Comparison of ENCODE assay signal across 28 cellular contexts in the genomic region with DNA sequence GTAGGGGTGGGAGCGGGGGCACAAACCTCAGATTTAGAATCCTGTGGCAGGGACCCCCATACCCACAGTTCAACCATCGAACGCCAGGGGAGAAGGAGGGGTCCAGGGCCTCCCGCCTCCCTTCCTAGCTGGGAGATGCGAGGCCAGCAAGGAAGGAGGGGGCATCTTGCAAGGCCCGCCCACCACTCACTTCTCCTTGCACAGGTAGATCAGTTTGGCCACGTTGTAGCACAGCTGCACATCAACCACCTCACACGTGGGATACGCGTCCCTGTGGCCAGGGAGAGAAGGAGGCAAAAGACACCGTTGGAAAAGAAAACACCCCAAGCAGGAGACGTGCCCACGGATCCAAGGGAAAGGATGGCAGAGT. TPM values are rescaled to one million over a fixed set of nuclear protein-coding genes. Genes with fewer than 3 reads are reported as not detected.
"Had no signal": no experiment of that assay in that cellular context is flagged by ENCODE, and none has a peak within 500 bp of the region (broad histone marks: within the 10 kb centered on the region; RNA-seq: fewer than 3 reads in every experiment).

No MANE protein-coding gene starts in this region.

- H3K27ac ChIP-seq: brain microvascular endothelial cell, pancreas, psoas muscle had no signal

- H3K27me3 Mint-ChIP-seq: activated CD4-positive, alpha-beta memory T cell treated with anti-CD3 and anti-CD28 coated beads for 36 hours; activated CD8-positive, alpha-beta memory T cell treated with anti-CD3 and anti-CD28 coated beads, Interleukin-2, amount 10 ng/mL, durations not matched to agents 7 days and 5 days; naive thymus-derived CD8-positive, alpha-beta T cell; stimulated activated naive CD8-positive, alpha-beta T cell treated with anti-CD3 and anti-CD28 coated beads, Interleukin-15, amount 100 ng/mL, for 72 hours; type B pancreatic cell had no signal

- H3K27me3 ChIP-seq: brain microvascular endothelial cell, hepatocyte, left lung, pancreas had no signal

- H3K9me3 ChIP-seq: left lung, pancreas, psoas muscle had no signal

- H3K9me3 Mint-ChIP-seq: activated CD4-positive, alpha-beta memory T cell treated with anti-CD3 and anti-CD28 coated beads for 36 hours; activated naive CD4-positive, alpha-beta T cell treated with anti-CD3 and anti-CD28 coated beads, Interleukin-2, amount 50 U/mL, for 72 hours; activated T-helper 1 cell treated with anti-CD3 and anti-CD28 coated beads, Interleukin-12 subunit alpha, Interleukin-12 subunit beta, Interleukin-2, Interleukin-4 antibody, amounts not matched to agents 30 ng/mL and 10 ng/mL and 1 ng/mL, durations not matched to agents 14 hours and 24 hours and 36 hours; immature natural killer cell; naive thymus-derived CD8-positive, alpha-beta T cell; stimulated activated naive CD8-positive, alpha-beta T cell treated with anti-CD3 and anti-CD28 coated beads, Interleukin-15, amount 100 ng/mL, for 72 hours; type B pancreatic cell had no signal

- H3K27ac Mint-ChIP-seq: activated CD4-positive, alpha-beta memory T cell treated with anti-CD3 and anti-CD28 coated beads for 36 hours; activated CD8-positive, alpha-beta memory T cell treated with anti-CD3 and anti-CD28 coated beads, Interleukin-2, amount 10 ng/mL, durations not matched to agents 7 days and 5 days; activated T-helper 1 cell treated with anti-CD3 and anti-CD28 coated beads, Interleukin-12 subunit alpha, Interleukin-12 subunit beta, Interleukin-2, Interleukin-4 antibody, amounts not matched to agents 30 ng/mL and 10 ng/mL and 1 ng/mL, durations not matched to agents 14 hours and 24 hours and 36 hours; immature natural killer cell; type B pancreatic cell had no signal

- H3K4me3 ChIP-seq: hepatocyte, left lung, pancreas, psoas muscle had no signal

- H3K4me1 ChIP-seq: psoas muscle had no signal

- H3K4me3 Mint-ChIP-seq: activated CD4-positive, alpha-beta memory T cell treated with anti-CD3 and anti-CD28 coated beads for 36 hours; activated CD8-positive, alpha-beta memory T cell treated with anti-CD3 and anti-CD28 coated beads, Interleukin-2, amount 10 ng/mL, durations not matched to agents 7 days and 5 days; activated T-helper 1 cell treated with anti-CD3 and anti-CD28 coated beads, Interleukin-12 subunit alpha, Interleukin-12 subunit beta, Interleukin-2, Interleukin-4 antibody, amounts not matched to agents 30 ng/mL and 10 ng/mL and 1 ng/mL, durations not matched to agents 14 hours and 24 hours and 36 hours; immature natural killer cell; naive thymus-derived CD8-positive, alpha-beta T cell; stimulated activated naive CD8-positive, alpha-beta T cell treated with anti-CD3 and anti-CD28 coated beads, Interleukin-15, amount 100 ng/mL, for 72 hours; type B pancreatic cell had no signal

- ATAC-seq: activated CD8-positive, alpha-beta memory T cell treated with anti-CD3 and anti-CD28 coated beads, Interleukin-2, amount 10 ng/mL, durations not matched to agents 7 days and 5 days; activated naive CD4-positive, alpha-beta T cell treated with anti-CD3 and anti-CD28 coated beads, Interleukin-2, amount 50 U/mL, for 72 hours; left lung; naive thymus-derived CD8-positive, alpha-beta T cell; pancreas; psoas muscle; stimulated activated naive CD8-positive, alpha-beta T cell treated with anti-CD3 and anti-CD28 coated beads, Interleukin-15, amount 100 ng/mL, for 72 hours had no signal

- DNase-seq: activated CD4-positive, alpha-beta memory T cell treated with anti-CD3 and anti-CD28 coated beads for 36 hours; activated CD4-positive, alpha-beta T cell treated with anti-CD3 and anti-CD28 coated beads for 48 hours; activated CD8-positive, alpha-beta memory T cell treated with anti-CD3 and anti-CD28 coated beads, Interleukin-2, amount 10 ng/mL, durations not matched to agents 7 days and 5 days; activated gamma-delta T cell; activated T-cell treated with anti-CD3 and anti-CD28 coated beads for 4 hours; aorta; brain microvascular endothelial cell; central memory CD4-positive, alpha-beta T cell; dermis blood vessel endothelial cell; effector memory CD4-positive, alpha-beta T cell; foreskin melanocyte; glutamatergic neuron; immature natural killer cell; stimulated activated CD4-positive, alpha-beta T cell treated with anti-CD3 and anti-CD28 coated beads, Interleukin-12 subunit alpha, Interleukin-12 subunit beta, amount 100 ng/mL, for 4 hours; stimulated activated CD4-positive, alpha-beta T cell treated with anti-CD3 and anti-CD28 coated beads, Interleukin-4, amount 100 ng/mL, for 4 hours; stimulated activated naive CD8-positive, alpha-beta T cell treated with anti-CD3 and anti-CD28 coated beads, Interleukin-15, amount 100 ng/mL, for 72 hours; SW 1271; T-helper 2 cell had no signal

RNA-seq across cellular contexts. Expression of a gene that starts 26.4 kb away (rescaled TPM):
- total RNA-seq: activated CD8-positive, alpha-beta memory T cell treated with anti-CD3 and anti-CD28 coated beads, Interleukin-2, amount 10 ng/mL, durations not matched to agents 7 days and 5 days; activated T-helper 1 cell treated with anti-CD3 and anti-CD28 coated beads, Interleukin-12 subunit alpha, Interleukin-12 subunit beta, Interleukin-2, Interleukin-4 antibody, amounts not matched to agents 30 ng/mL and 10 ng/mL and 1 ng/mL, durations not matched to agents 14 hours and 24 hours and 36 hours; dermis blood vessel endothelial cell; kidney epithelial cell; lung microvascular endothelial cell; naive thymus-derived CD8-positive, alpha-beta T cell had no signal
